Comparison of ENCODE assay signal across 10 cellular contexts in the genomic region with DNA sequence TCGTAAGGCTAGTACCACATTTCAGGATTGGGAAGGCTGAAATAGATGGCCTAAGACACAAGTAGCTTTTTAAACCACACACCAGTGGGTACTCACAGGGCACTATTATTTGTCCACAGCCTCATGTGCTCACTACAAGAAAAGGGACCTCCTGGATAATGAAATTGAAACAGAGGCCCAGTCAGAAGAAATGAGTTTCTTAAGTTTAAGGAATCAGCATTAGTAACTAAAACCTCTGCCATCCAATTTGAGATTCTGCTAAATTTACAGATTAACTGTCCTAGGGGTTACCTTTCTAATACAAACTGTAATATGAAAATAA. TPM values are rescaled to one million over a fixed set of nuclear protein-coding genes. Genes with fewer than 3 reads are reported as not detected.
DNase-seq lines count a peak whose midpoint lies in the region; ATAC-seq, FAIRE-seq and TF ChIP-seq lines count a peak whose summit lies in the region.
"Had no signal": no experiment of that assay in that cellular context is flagged by ENCODE, and none has a peak within 500 bp of the region (broad histone marks: within the 10 kb centered on the region; RNA-seq: fewer than 3 reads in every experiment).

No MANE protein-coding gene starts in this region.

- H3K4me1 Mint-ChIP-seq in astrocyte (ENCODE audit: low read depth, unreplicated experiment): peaks cover 59% of the 10 kb centered on the region

- H3K27me3 Mint-ChIP-seq in astrocyte (ENCODE audit: low read depth, unreplicated experiment): no peaks in the 10 kb centered on the region

- no peaks in the 10 kb centered on the region for H3K36me3 ChIP-seq in astrocyte (ENCODE audit: insufficient read depth, low read length)
- no peaks in the 10 kb centered on the region for H3K36me3 ChIP-seq in mucosa of rectum (ENCODE audit: control insufficient read depth in 2 of 2, insufficient read depth in 2 of 2, low read length in 2 of 2)

- DNase-seq in A549 (ENCODE audit: low read depth in 1 of 2, low spot score in 1 of 2) (no peak), HFF-Myc (ENCODE audit: extremely low read depth, low read depth) (no peak), astrocyte (ENCODE audit: low read depth) (no peak), DMS153 treated with DMSO at 0.1 percent for 48 hours (lab: John Stamatoyannopoulos, UW; ENCODE audit: unreplicated experiment) (no peak), NCI-H2081 (lab: John Stamatoyannopoulos, UW) (no peak), DMS153 (lab: John Stamatoyannopoulos, UW) (no peak), NCI-H1092 (lab: John Stamatoyannopoulos, UW) (no peak)
- DNase-seq: DMS79 had no signal

- POLR2A ChIA-PET in A549 (lab: Yijun Ruan, JAX): no interaction called here

- FAIRE-seq in A549 (lab: Jason Lieb, UNC) (no peak), astrocyte (lab: Jason Lieb, UNC) (no peak)
- FAIRE-seq: TTC549 had no signal

- H3K4me2 ChIP-seq in A549 (peak overlapping the region; percentile 98), astrocyte (ENCODE audit: low read length) (peak overlapping the region; percentile 97)

- no peak overlapping the region for H2AFZ ChIP-seq in astrocyte (ENCODE audit: low read depth, low read length)

- no peak overlapping the region for H3K4me3 ChIP-seq in A549
- H3K4me3 ChIP-seq in HFF-Myc (replicated peaks; ENCODE audit: low read depth, low read length): peak overlapping the region; percentile 21
- no peak overlapping the region for H3K4me3 ChIP-seq in astrocyte (ENCODE audit: insufficient read depth, low read depth, low read length)
- peak overlapping the region; percentile 17 to 23 for H3K4me3 ChIP-seq in mucosa of rectum (ENCODE audit: low read length in 2 of 2)

- CTCF ChIA-PET in A549 (lab: Yijun Ruan, JAX): interaction anchor here (0.7 to 1.7 kb wide), 4 partner anchors 24 to 55 kb away, joined by 3 to 8 read pairs (median 5); no protein-coding TSS in a partner anchor

- no peaks in the 10 kb centered on the region for H3K36me3 Mint-ChIP-seq in astrocyte (ENCODE audit: low read depth, unreplicated experiment)

- TF ChIP-seq EP300 in A549 (IDR thresholded peaks at IDR 0.05): no peak

- peak overlapping the region; percentile 98 for H3K4me3 Mint-ChIP-seq in astrocyte (ENCODE audit: unreplicated experiment)

- no peaks in the 10 kb centered on the region for H3K9me3 Mint-ChIP-seq in astrocyte (ENCODE audit: unreplicated experiment)

- WGBS in A549 (ENCODE audit: missing lambda C conversion rate): 84% methylated on average over 1 of the region's 1 CpG

- ATAC-seq in A549: no peak

- H3K27ac Mint-ChIP-seq in astrocyte (ENCODE audit: unreplicated experiment): peak overlapping the region; percentile 58

- H3K9me3 ChIP-seq in A549: no peaks in the 10 kb centered on the region
- no peaks in the 10 kb centered on the region for H3K9me3 ChIP-seq in astrocyte (ENCODE audit: insufficient read depth, low read depth, low read length)
- H3K9me3 ChIP-seq in mucosa of rectum (ENCODE audit: control insufficient read depth in 2 of 2, low read length in 2 of 2): no peaks in the 10 kb centered on the region

- H3K27me3 ChIP-seq in astrocyte (ENCODE audit: insufficient read depth, low read length) (no peaks in the 10 kb centered on the region), mucosa of rectum (ENCODE audit: control insufficient read depth in 2 of 2, insufficient read depth in 2 of 2, low read length in 2 of 2) (no peaks in the 10 kb centered on the region)

- TF ChIP-seq CTCF in A549 (IDR thresholded peaks at IDR 0.05) (no peak), HFF-Myc (IDR thresholded peaks at IDR 0.05; ENCODE audit: low read depth, low read length, missing control alignments) (no peak), astrocyte (IDR thresholded peaks at IDR 0.05; ENCODE audit: insufficient read depth, low read depth, low read length) (no peak)

- H3K79me2 ChIP-seq in astrocyte (ENCODE audit: insufficient read depth, low read length): peaks cover 74% of the 10 kb centered on the region

- no peak for TF ChIP-seq RAD21 in A549 (conservative IDR thresholded peaks at IDR 0.05 in 1 of 2, IDR thresholded peaks at IDR 0.05 in 1 of 2)

- H3K4me1 ChIP-seq in A549 (peaks cover 58% of the 10 kb centered on the region), astrocyte (ENCODE audit: insufficient read depth, low read length) (peaks cover 45% of the 10 kb centered on the region), mucosa of rectum (ENCODE audit: control insufficient read depth in 2 of 2, insufficient read depth in 2 of 2, low read length in 2 of 2) (peaks cover 58 to 62% of the 10 kb centered on the region in 2 donors)

- H4K20me1 ChIP-seq in astrocyte (ENCODE audit: insufficient read depth, low read length): peaks cover 71% of the 10 kb centered on the region

- no peak for TF ChIP-seq POLR2A in A549 (IDR thresholded peaks at IDR 0.05; ENCODE audit: low read length)

- H3K9ac ChIP-seq in astrocyte (ENCODE audit: low read length) (peak overlapping the region; percentile 25), mucosa of rectum (ENCODE audit: low read depth in 1 of 2, low read length in 2 of 2) (peak overlapping the region in 1 of 2 donors; percentile 45)

- H3K27ac ChIP-seq in A549 (no peak overlapping the region), astrocyte (ENCODE audit: low read depth, low read length) (peak overlapping the region; percentile 6), mucosa of rectum (ENCODE audit: low read depth in 2 of 2, low read length in 2 of 2) (peak overlapping the region; percentile 34 to 46)

TF ChIP-seq in A549, 52 proteins besides CTCF, POLR2A, EP300 and RAD21 (continues in another document):
- no peak for TF ChIP-seq HOXB5 (CRISPR knock-in tag; IDR thresholded peaks at IDR 0.05)
- TF ChIP-seq RFX5 (IDR thresholded peaks at IDR 0.05): no peak
- no peak for TF ChIP-seq FOSB (CRISPR knock-in tag; IDR thresholded peaks at IDR 0.05)
- no peak for TF ChIP-seq HMGXB4 (CRISPR knock-in tag; IDR thresholded peaks at IDR 0.05; ENCODE audit: borderline replicate concordance)
- TF ChIP-seq CBX8 (IDR thresholded peaks at IDR 0.05): no peak
- TF ChIP-seq RARB (CRISPR knock-in tag; IDR thresholded peaks at IDR 0.05): no peak
- no peak for TF ChIP-seq EHF (CRISPR knock-in tag; IDR thresholded peaks at IDR 0.05)
- no peak for TF ChIP-seq MYC (IDR thresholded peaks at IDR 0.05; ENCODE audit: borderline replicate concordance, low read length)
- TF ChIP-seq BCL3 (IDR thresholded peaks at IDR 0.05): no peak
- TF ChIP-seq HOXA7 (CRISPR knock-in tag; IDR thresholded peaks at IDR 0.05): no peak
- no peak for TF ChIP-seq CBX2 (IDR thresholded peaks at IDR 0.05; ENCODE audit: borderline replicate concordance, low read depth)
- TF ChIP-seq FOXS1 (CRISPR knock-in tag; IDR thresholded peaks at IDR 0.05): no peak
- no peak for TF ChIP-seq KDM1A (IDR thresholded peaks at IDR 0.05; ENCODE audit: low read depth)

RNA-seq across cellular contexts. Expression of gene USP7, which starts 3.0 kb away (rescaled TPM):
- polyA plus RNA-seq in A549 (2011; rRNA removed): 39.6 and 78.6 TPM in 2 replicates
- polyA plus RNA-seq in A549 (2012; cell fraction: cytosol; rRNA removed): 9.1 and 9.3 TPM in 2 replicates
- polyA plus RNA-seq in A549 (2012; cell fraction: nucleus; rRNA removed): 12.8 and 27.0 TPM in 2 replicates
- polyA plus RNA-seq in A549 (2017; fragmentation: RNase III; extraction: RNeasy Plus Mini Kit Qiagen cat#74134 plus additional on column Dnase treatment): 65.7 to 66.6 TPM (median 65.9 TPM) in 3 replicates
- 122 and 194 TPM in 2 replicates for polyA minus RNA-seq in A549 (2011; rRNA and poly(A)+ RNA removed)
- 93.6 and 96.9 TPM in 2 replicates for total RNA-seq in astrocyte

Comparison
In these comparisons a context has a peak if more than half of its experiments do, and no peak if none do; other contexts are left out.
1. H3K27ac ChIP-seq: peak in astrocyte (single experiment) and mucosa of rectum (2 of 2); none in A549 (0 of 2).
2. H3K4me3 ChIP-seq: peak in HFF-Myc (single experiment) and mucosa of rectum (2 of 2); none in A549 (single experiment) and astrocyte (single experiment).